Comparison of ENCODE assay signal across 8 cellular contexts in the genomic region with DNA sequence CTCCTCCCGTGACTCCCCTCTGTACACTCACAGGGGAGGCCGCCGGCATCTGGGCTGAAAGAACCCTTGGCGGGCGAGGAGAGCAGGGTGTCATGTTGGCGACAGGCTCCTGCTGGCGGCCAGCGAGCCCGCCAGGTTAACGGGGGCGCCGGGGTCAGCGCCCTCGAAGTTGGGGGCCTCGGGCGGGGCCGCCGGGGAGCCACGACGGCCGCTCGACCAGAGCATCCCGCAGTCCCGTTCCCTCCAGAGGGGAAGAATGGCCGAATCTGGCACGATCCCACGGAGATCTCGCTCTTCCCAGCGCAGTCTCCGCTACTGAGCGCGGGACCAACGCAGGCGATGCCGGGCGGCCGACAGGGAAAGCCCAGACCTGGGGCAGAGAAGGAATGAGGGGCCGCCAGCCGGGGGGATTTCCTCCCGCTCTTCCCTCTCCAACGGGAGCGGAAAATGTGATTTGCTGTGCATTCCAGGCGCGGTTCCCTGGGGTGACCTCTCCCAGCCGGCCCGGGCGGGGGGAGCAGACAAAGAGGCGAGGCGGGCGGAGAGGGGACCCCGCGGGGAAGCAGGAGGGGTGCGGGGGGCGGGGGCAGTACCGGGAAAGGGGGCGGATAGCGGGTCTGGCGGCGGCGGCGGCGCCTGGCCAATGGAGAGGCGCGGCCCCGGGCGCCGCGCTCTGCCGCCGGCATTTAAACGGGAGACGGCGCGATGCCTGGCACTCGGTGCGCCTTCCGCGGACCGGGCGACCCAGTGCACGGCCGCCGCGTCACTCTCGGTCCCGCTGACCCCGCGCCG. TPM values are rescaled to one million over a fixed set of nuclear protein-coding genes. Genes with fewer than 3 reads are reported as not detected.
DNase-seq lines count a peak whose midpoint lies in the region; ATAC-seq and TF ChIP-seq lines count a peak whose summit lies in the region.

A gene (plus strand): TSS at position 715 of the 792 bp plus-strand sequence. CDS start 12,687 bp downstream, outside the sequence.

- H3K36me3 Mint-ChIP-seq in stimulated activated naive B cell treated with anti-CD40 and anti-IgM and Interleukin-4, amounts not matched to agents 10 μg/mL and 1 μg/mL and 100 μg/mL, for 72 hours: no peaks in the 10 kb centered on the region

- DNase-seq in NCI-H1436 (lab: John Stamatoyannopoulos, UW) (peak; percentile 60), NCI-H1436 treated with DMSO at 0.1 percent for 48 hours (lab: John Stamatoyannopoulos, UW) (no peak), astrocyte of the spinal cord (ENCODE audit: low read depth, low spot score) (peak; percentile 77), left lobe of liver (ENCODE audit: low spot score) (no peak), NCI-H510A treated with DMSO at 0.1 percent for 48 hours (lab: John Stamatoyannopoulos, UW) (no peak)
- DNase-seq in stimulated activated naive B cell treated with anti-CD40 and anti-IgM and Interleukin-4, amounts not matched to agents 10 μg/mL and 1 μg/mL and 100 μg/mL, for 72 hours: no peak

- peak within 1 kb of the TSS; percentile 61 for H3K4me3 ChIP-seq in astrocyte of the spinal cord (ENCODE audit: low read depth, low read length)

- peak within 1 kb of the TSS; percentile 81 for H3K27ac Mint-ChIP-seq in stimulated activated naive B cell treated with anti-CD40 and anti-IgM and Interleukin-4, amounts not matched to agents 10 μg/mL and 1 μg/mL and 100 μg/mL, for 72 hours

- TF ChIP-seq CTCF in astrocyte of the spinal cord (IDR thresholded peaks at IDR 0.05; ENCODE audit: low read depth, low read length): no peak

- no peaks in the 10 kb centered on the region for H3K9me3 Mint-ChIP-seq in stimulated activated naive B cell treated with anti-CD40 and anti-IgM and Interleukin-4, amounts not matched to agents 10 μg/mL and 1 μg/mL and 100 μg/mL, for 72 hours

- peak within 1 kb of the TSS; percentile 72 to 73 for H3K4me3 Mint-ChIP-seq in stimulated activated naive B cell treated with anti-CD40 and anti-IgM and Interleukin-4, amounts not matched to agents 10 μg/mL and 1 μg/mL and 100 μg/mL, for 72 hours

- ATAC-seq in left lobe of liver: peak; percentile 30
- ATAC-seq in stimulated activated naive B cell treated with anti-CD40 and anti-IgM and Interleukin-4, amounts not matched to agents 10 μg/mL and 1 μg/mL and 100 μg/mL, for 72 hours (replicated peaks): no peak
- ATAC-seq in HG02678 (IDR thresholded peaks at IDR 0.05; ENCODE audit: unreplicated experiment): no peak
- ATAC-seq in GM19324 (IDR thresholded peaks at IDR 0.05; ENCODE audit: low FRiP score, unreplicated experiment): no peak

- H3K27me3 Mint-ChIP-seq in stimulated activated naive B cell treated with anti-CD40 and anti-IgM and Interleukin-4, amounts not matched to agents 10 μg/mL and 1 μg/mL and 100 μg/mL, for 72 hours: peaks cover 56 to 64% of the 10 kb centered on the region in 2 donors

- H3K4me1 Mint-ChIP-seq in stimulated activated naive B cell treated with anti-CD40 and anti-IgM and Interleukin-4, amounts not matched to agents 10 μg/mL and 1 μg/mL and 100 μg/mL, for 72 hours: peaks cover 16 to 27% of the 10 kb centered on the region in 2 donors

- in situ Hi-C loops in astrocyte of the spinal cord (cut with HindIII; ENCODE audit: low sequenced_read_pairs): no loop called here

RNA-seq across cellular contexts. Expression of the gene that starts here (rescaled TPM):
- total RNA-seq in left lobe of liver: 2.2 TPM

Comparison
In these comparisons a context has a peak if more than half of its experiments do, and no peak if none do; other contexts are left out.
1. DNase-seq: peak in NCI-H1436 (single experiment) and astrocyte of the spinal cord (single experiment); none in NCI-H1436 treated with DMSO at 0.1 percent for 48 hours (single experiment), left lobe of liver (single experiment), stimulated activated naive B cell treated with anti-CD40 and anti-IgM and Interleukin-4, amounts not matched to agents 10 μg/mL and 1 μg/mL and 100 μg/mL, for 72 hours (single experiment) and NCI-H510A treated with DMSO at 0.1 percent for 48 hours (single experiment).